1 cellular context compared by ENCODE assay signal in genomic region chr10:98488669-98489430, GRCh38.
TF ChIP-seq lines count a peak whose summit lies in the region.

No MANE protein-coding gene starts in this region.

TF ChIP-seq in HepG2, 621 proteins besides CTCF, POLR2A, EP300 and RAD21 (continues in another document):
- TF ChIP-seq FUBP1 (CRISPR knock-in tag; IDR thresholded peaks at IDR 0.05; ENCODE audit: borderline replicate concordance), result no peak
- no peak for TF ChIP-seq SNAPC2 (CRISPR knock-in tag; IDR thresholded peaks at IDR 0.05)
- TF ChIP-seq ZBTB42 (CRISPR knock-in tag; IDR thresholded peaks at IDR 0.05), result no peak
- TF ChIP-seq ZNF251 (CRISPR knock-in tag; IDR thresholded peaks at IDR 0.05), result no peak
- TF ChIP-seq, protein P1, sequence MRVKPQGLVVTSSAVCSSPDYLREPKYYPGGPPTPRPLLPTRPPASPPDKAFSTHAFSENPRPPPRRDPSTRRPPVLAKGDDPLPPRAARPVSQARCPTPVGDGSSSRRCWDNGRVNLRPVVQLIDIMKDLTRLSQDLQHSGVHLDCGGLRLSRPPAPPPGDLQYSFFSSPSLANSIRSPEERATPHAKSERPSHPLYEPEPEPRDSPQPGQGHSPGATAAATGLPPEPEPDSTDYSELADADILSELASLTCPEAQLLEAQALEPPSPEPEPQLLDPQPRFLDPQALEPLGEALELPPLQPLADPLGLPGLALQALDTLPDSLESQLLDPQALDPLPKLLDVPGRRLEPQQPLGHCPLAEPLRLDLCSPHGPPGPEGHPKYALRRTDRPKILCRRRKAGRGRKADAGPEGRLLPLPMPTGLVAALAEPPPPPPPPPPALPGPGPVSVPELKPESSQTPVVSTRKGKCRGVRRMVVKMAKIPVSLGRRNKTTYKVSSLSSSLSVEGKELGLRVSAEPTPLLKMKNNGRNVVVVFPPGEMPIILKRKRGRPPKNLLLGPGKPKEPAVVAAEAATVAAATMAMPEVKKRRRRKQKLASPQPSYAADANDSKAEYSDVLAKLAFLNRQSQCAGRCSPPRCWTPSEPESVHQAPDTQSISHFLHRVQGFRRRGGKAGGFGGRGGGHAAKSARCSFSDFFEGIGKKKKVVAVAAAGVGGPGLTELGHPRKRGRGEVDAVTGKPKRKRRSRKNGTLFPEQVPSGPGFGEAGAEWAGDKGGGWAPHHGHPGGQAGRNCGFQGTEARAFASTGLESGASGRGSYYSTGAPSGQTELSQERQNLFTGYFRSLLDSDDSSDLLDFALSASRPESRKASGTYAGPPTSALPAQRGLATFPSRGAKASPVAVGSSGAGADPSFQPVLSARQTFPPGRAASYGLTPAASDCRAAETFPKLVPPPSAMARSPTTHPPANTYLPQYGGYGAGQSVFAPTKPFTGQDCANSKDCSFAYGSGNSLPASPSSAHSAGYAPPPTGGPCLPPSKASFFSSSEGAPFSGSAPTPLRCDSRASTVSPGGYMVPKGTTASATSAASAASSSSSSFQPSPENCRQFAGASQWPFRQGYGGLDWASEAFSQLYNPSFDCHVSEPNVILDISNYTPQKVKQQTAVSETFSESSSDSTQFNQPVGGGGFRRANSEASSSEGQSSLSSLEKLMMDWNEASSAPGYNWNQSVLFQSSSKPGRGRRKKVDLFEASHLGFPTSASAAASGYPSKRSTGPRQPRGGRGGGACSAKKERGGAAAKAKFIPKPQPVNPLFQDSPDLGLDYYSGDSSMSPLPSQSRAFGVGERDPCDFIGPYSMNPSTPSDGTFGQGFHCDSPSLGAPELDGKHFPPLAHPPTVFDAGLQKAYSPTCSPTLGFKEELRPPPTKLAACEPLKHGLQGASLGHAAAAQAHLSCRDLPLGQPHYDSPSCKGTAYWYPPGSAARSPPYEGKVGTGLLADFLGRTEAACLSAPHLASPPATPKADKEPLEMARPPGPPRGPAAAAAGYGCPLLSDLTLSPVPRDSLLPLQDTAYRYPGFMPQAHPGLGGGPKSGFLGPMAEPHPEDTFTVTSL (CRISPR knock-in tag; IDR thresholded peaks at IDR 0.05; ENCODE audit: borderline replicate concordance), result 0 out of 2 replicates have a peak, but pooled peaks have one; percentile 44
- TF ChIP-seq, protein P2, sequence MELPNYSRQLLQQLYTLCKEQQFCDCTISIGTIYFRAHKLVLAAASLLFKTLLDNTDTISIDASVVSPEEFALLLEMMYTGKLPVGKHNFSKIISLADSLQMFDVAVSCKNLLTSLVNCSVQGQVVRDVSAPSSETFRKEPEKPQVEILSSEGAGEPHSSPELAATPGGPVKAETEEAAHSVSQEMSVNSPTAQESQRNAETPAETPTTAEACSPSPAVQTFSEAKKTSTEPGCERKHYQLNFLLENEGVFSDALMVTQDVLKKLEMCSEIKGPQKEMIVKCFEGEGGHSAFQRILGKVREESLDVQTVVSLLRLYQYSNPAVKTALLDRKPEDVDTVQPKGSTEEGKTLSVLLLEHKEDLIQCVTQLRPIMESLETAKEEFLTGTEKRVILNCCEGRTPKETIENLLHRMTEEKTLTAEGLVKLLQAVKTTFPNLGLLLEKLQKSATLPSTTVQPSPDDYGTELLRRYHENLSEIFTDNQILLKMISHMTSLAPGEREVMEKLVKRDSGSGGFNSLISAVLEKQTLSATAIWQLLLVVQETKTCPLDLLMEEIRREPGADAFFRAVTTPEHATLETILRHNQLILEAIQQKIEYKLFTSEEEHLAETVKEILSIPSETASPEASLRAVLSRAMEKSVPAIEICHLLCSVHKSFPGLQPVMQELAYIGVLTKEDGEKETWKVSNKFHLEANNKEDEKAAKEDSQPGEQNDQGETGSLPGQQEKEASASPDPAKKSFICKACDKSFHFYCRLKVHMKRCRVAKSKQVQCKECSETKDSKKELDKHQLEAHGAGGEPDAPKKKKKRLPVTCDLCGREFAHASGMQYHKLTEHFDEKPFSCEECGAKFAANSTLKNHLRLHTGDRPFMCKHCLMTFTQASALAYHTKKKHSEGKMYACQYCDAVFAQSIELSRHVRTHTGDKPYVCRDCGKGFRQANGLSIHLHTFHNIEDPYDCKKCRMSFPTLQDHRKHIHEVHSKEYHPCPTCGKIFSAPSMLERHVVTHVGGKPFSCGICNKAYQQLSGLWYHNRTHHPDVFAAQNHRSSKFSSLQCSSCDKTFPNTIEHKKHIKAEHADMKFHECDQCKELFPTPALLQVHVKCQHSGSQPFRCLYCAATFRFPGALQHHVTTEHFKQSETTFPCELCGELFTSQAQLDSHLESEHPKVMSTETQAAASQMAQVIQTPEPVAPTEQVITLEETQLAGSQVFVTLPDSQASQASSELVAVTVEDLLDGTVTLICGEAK (IDR thresholded peaks at IDR 0.05), result no peak
- TF ChIP-seq, protein P2 (CRISPR knock-in tag; IDR thresholded peaks at IDR 0.05), result no peak
- no peak for TF ChIP-seq ZFP62 (CRISPR knock-in tag; IDR thresholded peaks at IDR 0.05)
- TF ChIP-seq ZNF7 (CRISPR knock-in tag; IDR thresholded peaks at IDR 0.05), result no peak
- TF ChIP-seq, protein P3, sequence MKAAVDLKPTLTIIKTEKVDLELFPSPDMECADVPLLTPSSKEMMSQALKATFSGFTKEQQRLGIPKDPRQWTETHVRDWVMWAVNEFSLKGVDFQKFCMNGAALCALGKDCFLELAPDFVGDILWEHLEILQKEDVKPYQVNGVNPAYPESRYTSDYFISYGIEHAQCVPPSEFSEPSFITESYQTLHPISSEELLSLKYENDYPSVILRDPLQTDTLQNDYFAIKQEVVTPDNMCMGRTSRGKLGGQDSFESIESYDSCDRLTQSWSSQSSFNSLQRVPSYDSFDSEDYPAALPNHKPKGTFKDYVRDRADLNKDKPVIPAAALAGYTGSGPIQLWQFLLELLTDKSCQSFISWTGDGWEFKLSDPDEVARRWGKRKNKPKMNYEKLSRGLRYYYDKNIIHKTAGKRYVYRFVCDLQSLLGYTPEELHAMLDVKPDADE (CRISPR knock-in tag; IDR thresholded peaks at IDR 0.05), result no peak
- no peak for TF ChIP-seq DZIP1 (CRISPR knock-in tag; IDR thresholded peaks at IDR 0.05)
- TF ChIP-seq TFE3 (CRISPR knock-in tag; IDR thresholded peaks at IDR 0.05), result 0 out of 2 replicates have a peak, but pooled peaks have one; percentile 13
- TF ChIP-seq ZNF607 (CRISPR knock-in tag; IDR thresholded peaks at IDR 0.05; ENCODE audit: borderline replicate concordance), result no peak
- TF ChIP-seq ZNF589 (CRISPR knock-in tag; conservative IDR thresholded peaks at IDR 0.05), result no peak
- no peak for TF ChIP-seq NFE2 (CRISPR knock-in tag; IDR thresholded peaks at IDR 0.05)
- TF ChIP-seq MATR3 (CRISPR knock-in tag; IDR thresholded peaks at IDR 0.05), result no peak
- no peak for TF ChIP-seq ZNF788 (CRISPR knock-in tag; IDR thresholded peaks at IDR 0.05; ENCODE audit: borderline replicate concordance)
- TF ChIP-seq SOX6 (IDR thresholded peaks at IDR 0.05), result no peak
- peak; percentile 79 for TF ChIP-seq SOX6 (CRISPR knock-in tag; IDR thresholded peaks at IDR 0.05)
- no peak for TF ChIP-seq CCAR2 (optimal IDR thresholded peaks at IDR 0.05; ENCODE audit: low read depth, low read length)
- no peak for TF ChIP-seq ATF1 (CRISPR knock-in tag; IDR thresholded peaks at IDR 0.05)
- TF ChIP-seq ZGPAT (CRISPR knock-in tag; IDR thresholded peaks at IDR 0.05), result peak; percentile 53; the same call in 1 of the 2 replicates
- TF ChIP-seq MED13 (CRISPR knock-in tag; IDR thresholded peaks at IDR 0.05), result no peak
- no peak for TF ChIP-seq U2AF1 (optimal IDR thresholded peaks at IDR 0.05; ENCODE audit: low read depth, low read length)
- no peak for TF ChIP-seq THAP11 (CRISPR knock-in tag; IDR thresholded peaks at IDR 0.05)
- TF ChIP-seq, protein P4, sequence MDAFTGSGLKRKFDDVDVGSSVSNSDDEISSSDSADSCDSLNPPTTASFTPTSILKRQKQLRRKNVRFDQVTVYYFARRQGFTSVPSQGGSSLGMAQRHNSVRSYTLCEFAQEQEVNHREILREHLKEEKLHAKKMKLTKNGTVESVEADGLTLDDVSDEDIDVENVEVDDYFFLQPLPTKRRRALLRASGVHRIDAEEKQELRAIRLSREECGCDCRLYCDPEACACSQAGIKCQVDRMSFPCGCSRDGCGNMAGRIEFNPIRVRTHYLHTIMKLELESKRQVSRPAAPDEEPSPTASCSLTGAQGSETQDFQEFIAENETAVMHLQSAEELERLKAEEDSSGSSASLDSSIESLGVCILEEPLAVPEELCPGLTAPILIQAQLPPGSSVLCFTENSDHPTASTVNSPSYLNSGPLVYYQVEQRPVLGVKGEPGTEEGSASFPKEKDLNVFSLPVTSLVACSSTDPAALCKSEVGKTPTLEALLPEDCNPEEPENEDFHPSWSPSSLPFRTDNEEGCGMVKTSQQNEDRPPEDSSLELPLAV (CRISPR knock-in tag; conservative IDR thresholded peaks at IDR 0.05; ENCODE audit: low read depth), result no peak
- peak; percentile 57; the same call in 1 of the 2 replicates for TF ChIP-seq ISL2 (CRISPR knock-in tag; IDR thresholded peaks at IDR 0.05)
- no peak for TF ChIP-seq ZNF724P (CRISPR knock-in tag; IDR thresholded peaks at IDR 0.05; ENCODE audit: borderline replicate concordance)
- TF ChIP-seq SIX4 (CRISPR knock-in tag; IDR thresholded peaks at IDR 0.05), result no peak
- peak; percentile 35; the same call in 1 of the 2 replicates for TF ChIP-seq GABPB1 (CRISPR knock-in tag; IDR thresholded peaks at IDR 0.05)
- no peak for TF ChIP-seq ZNF33B (CRISPR knock-in tag; IDR thresholded peaks at IDR 0.05)
